ENCODE assay signal across 1 cellular context in genomic region chr17:39014044-39014794, GRCh38.
TF ChIP-seq lines count a peak whose summit lies in the region.

No MANE protein-coding gene starts in this region.

TF ChIP-seq in HepG2, 621 proteins besides CTCF, POLR2A, EP300 and RAD21 (continued from another document and continues in another):
- TF ChIP-seq AKNA (CRISPR knock-in tag; IDR thresholded peaks at IDR 0.05; ENCODE audit: borderline replicate concordance) (no peak), ARID2 (CRISPR knock-in tag; IDR thresholded peaks at IDR 0.05; ENCODE audit: borderline replicate concordance) (no peak), FIP1L1 (IDR thresholded peaks at IDR 0.05; ENCODE audit: borderline replicate concordance, insufficient read depth, low read depth, low read length) (no peak), NFE2 (CRISPR knock-in tag; IDR thresholded peaks at IDR 0.05) (peak; percentile 65; the same call in 1 of the 2 replicates), CC2D1A (CRISPR knock-in tag; IDR thresholded peaks at IDR 0.05) (no peak), ZNF7 (CRISPR knock-in tag; IDR thresholded peaks at IDR 0.05) (no peak), ZNF766 (CRISPR knock-in tag; IDR thresholded peaks at IDR 0.05; ENCODE audit: borderline replicate concordance) (no peak), TFAP4 (IDR thresholded peaks at IDR 0.05; ENCODE audit: borderline replicate concordance, low read depth) (peak; percentile 66), ZNF607 (CRISPR knock-in tag; IDR thresholded peaks at IDR 0.05; ENCODE audit: borderline replicate concordance) (no peak), PBX3 (CRISPR knock-in tag; IDR thresholded peaks at IDR 0.05; ENCODE audit: borderline replicate concordance) (no peak), TBL1XR1 (IDR thresholded peaks at IDR 0.05; ENCODE audit: borderline replicate concordance, low read length, partially characterized antibody) (no peak), ZFP36L1 (CRISPR knock-in tag; IDR thresholded peaks at IDR 0.05) (no peak), ATF7 (IDR thresholded peaks at IDR 0.05) (no peak), ATF7 (CRISPR knock-in tag; IDR thresholded peaks at IDR 0.05) (no peak), GZF1 (CRISPR knock-in tag; IDR thresholded peaks at IDR 0.05) (no peak), MAFG (CRISPR knock-in tag; IDR thresholded peaks at IDR 0.05) (no peak), MTA3 (CRISPR knock-in tag; IDR thresholded peaks at IDR 0.05) (no peak), ZBTB8A (CRISPR knock-in tag; IDR thresholded peaks at IDR 0.05; ENCODE audit: borderline replicate concordance, low read depth) (no peak), USF2 (IDR thresholded peaks at IDR 0.05; ENCODE audit: low read depth, low read length) (peak; percentile 60), USF2 (CRISPR knock-in tag; IDR thresholded peaks at IDR 0.05; ENCODE audit: borderline replicate concordance) (peak; percentile 43; the same call in 1 of the 2 replicates), MAFK (conservative IDR thresholded peaks at IDR 0.05 in 1 of 2, IDR thresholded peaks at IDR 0.05 in 1 of 2; ENCODE audit: low read length in 2 of 2) (peak; percentile 64 to 73), ISX (CRISPR knock-in tag; conservative IDR thresholded peaks at IDR 0.05) (no peak), ZNF33B (CRISPR knock-in tag; IDR thresholded peaks at IDR 0.05) (no peak), CREB1 (IDR thresholded peaks at IDR 0.05) (no peak), CREB1 (CRISPR knock-in tag; IDR thresholded peaks at IDR 0.05) (no peak; the same call in 1 of the 2 replicates), NONO (IDR thresholded peaks at IDR 0.05) (no peak), NONO (CRISPR knock-in tag; conservative IDR thresholded peaks at IDR 0.05) (no peak), TBX3 (IDR thresholded peaks at IDR 0.05; ENCODE audit: borderline replicate concordance) (no peak), RAD51 (IDR thresholded peaks at IDR 0.05; ENCODE audit: borderline replicate concordance) (no peak), ZMYM2 (CRISPR knock-in tag; IDR thresholded peaks at IDR 0.05) (no peak), ELF1 (CRISPR knock-in tag; IDR thresholded peaks at IDR 0.05) (no peak), KLF15 (CRISPR knock-in tag; IDR thresholded peaks at IDR 0.05; ENCODE audit: borderline replicate concordance) (no peak), ARNT (IDR thresholded peaks at IDR 0.05) (no peak), NFE2L2 (IDR thresholded peaks at IDR 0.05; ENCODE audit: low read length) (peak; percentile 92)
- TF ChIP-seq, protein P1, sequence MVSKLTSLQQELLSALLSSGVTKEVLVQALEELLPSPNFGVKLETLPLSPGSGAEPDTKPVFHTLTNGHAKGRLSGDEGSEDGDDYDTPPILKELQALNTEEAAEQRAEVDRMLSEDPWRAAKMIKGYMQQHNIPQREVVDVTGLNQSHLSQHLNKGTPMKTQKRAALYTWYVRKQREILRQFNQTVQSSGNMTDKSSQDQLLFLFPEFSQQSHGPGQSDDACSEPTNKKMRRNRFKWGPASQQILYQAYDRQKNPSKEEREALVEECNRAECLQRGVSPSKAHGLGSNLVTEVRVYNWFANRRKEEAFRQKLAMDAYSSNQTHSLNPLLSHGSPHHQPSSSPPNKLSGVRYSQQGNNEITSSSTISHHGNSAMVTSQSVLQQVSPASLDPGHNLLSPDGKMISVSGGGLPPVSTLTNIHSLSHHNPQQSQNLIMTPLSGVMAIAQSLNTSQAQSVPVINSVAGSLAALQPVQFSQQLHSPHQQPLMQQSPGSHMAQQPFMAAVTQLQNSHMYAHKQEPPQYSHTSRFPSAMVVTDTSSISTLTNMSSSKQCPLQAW (CRISPR knock-in tag; IDR thresholded peaks at IDR 0.05): no peak
- TF ChIP-seq, protein P2, sequence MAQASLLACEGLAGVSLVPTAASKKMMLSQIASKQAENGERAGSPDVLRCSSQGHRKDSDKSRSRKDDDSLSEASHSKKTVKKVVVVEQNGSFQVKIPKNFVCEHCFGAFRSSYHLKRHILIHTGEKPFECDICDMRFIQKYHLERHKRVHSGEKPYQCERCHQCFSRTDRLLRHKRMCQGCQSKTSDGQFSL (CRISPR knock-in tag; IDR thresholded peaks at IDR 0.05): no peak
- TF ChIP-seq, protein P3, sequence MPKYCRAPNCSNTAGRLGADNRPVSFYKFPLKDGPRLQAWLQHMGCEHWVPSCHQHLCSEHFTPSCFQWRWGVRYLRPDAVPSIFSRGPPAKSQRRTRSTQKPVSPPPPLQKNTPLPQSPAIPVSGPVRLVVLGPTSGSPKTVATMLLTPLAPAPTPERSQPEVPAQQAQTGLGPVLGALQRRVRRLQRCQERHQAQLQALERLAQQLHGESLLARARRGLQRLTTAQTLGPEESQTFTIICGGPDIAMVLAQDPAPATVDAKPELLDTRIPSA (CRISPR knock-in tag; IDR thresholded peaks at IDR 0.05; ENCODE audit: borderline replicate concordance): no peak
- TF ChIP-seq, protein P4, sequence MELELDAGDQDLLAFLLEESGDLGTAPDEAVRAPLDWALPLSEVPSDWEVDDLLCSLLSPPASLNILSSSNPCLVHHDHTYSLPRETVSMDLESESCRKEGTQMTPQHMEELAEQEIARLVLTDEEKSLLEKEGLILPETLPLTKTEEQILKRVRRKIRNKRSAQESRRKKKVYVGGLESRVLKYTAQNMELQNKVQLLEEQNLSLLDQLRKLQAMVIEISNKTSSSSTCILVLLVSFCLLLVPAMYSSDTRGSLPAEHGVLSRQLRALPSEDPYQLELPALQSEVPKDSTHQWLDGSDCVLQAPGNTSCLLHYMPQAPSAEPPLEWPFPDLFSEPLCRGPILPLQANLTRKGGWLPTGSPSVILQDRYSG (CRISPR knock-in tag; IDR thresholded peaks at IDR 0.05): no peak
- TF ChIP-seq, protein P5, sequence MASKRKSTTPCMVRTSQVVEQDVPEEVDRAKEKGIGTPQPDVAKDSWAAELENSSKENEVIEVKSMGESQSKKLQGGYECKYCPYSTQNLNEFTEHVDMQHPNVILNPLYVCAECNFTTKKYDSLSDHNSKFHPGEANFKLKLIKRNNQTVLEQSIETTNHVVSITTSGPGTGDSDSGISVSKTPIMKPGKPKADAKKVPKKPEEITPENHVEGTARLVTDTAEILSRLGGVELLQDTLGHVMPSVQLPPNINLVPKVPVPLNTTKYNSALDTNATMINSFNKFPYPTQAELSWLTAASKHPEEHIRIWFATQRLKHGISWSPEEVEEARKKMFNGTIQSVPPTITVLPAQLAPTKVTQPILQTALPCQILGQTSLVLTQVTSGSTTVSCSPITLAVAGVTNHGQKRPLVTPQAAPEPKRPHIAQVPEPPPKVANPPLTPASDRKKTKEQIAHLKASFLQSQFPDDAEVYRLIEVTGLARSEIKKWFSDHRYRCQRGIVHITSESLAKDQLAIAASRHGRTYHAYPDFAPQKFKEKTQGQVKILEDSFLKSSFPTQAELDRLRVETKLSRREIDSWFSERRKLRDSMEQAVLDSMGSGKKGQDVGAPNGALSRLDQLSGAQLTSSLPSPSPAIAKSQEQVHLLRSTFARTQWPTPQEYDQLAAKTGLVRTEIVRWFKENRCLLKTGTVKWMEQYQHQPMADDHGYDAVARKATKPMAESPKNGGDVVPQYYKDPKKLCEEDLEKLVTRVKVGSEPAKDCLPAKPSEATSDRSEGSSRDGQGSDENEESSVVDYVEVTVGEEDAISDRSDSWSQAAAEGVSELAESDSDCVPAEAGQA (IDR thresholded peaks at IDR 0.05; ENCODE audit: low read depth): no peak
- TF ChIP-seq, protein P5 (CRISPR knock-in tag; IDR thresholded peaks at IDR 0.05; ENCODE audit: borderline replicate concordance): no peak
- TF ChIP-seq, protein P6, sequence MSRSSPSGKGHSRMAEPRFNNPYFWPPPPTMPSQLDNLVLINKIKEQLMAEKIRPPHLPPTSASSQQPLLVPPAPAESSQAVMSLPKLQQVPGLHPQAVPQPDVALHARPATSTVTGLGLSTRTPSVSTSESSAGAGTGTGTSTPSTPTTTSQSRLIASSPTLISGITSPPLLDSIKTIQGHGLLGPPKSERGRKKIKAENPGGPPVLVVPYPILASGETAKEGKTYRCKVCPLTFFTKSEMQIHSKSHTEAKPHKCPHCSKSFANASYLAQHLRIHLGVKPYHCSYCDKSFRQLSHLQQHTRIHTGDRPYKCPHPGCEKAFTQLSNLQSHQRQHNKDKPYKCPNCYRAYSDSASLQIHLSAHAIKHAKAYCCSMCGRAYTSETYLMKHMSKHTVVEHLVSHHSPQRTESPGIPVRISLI (CRISPR knock-in tag; IDR thresholded peaks at IDR 0.05; ENCODE audit: borderline replicate concordance): no peak
